27 cellular contexts compared by ENCODE assay signal in the genomic region with DNA sequence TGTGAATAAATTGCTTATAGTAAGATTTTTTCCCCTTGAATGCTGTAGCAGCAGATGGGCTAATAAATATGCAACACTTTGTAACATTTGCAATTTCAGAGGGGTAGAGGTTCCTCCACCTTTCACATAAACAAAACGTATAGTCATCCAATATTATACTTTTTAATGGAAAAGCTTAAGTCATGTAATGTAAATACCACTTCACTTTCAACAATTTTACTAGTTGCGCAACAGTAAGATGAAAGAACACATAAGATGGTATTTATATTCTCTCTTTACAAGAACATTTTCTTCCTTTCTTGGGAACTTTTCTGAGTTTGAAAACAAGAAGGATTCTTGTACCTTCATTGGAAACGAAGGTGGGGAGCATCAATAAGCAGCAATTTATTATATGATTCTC. TPM values are rescaled to one million over a fixed set of nuclear protein-coding genes. Genes with fewer than 3 reads are reported as not detected.
A peak's percentile ranks its signal among the peaks of the same experiment; 100 is the strongest.
DNase-seq lines count a peak whose midpoint lies in the region; ATAC-seq and TF ChIP-seq lines count a peak whose summit lies in the region.
"Had no signal": no experiment of that assay in that cellular context is flagged by ENCODE, and none has a peak within 500 bp of the region (broad histone marks: within the 10 kb centered on the region; RNA-seq: fewer than 3 reads in every experiment).

No MANE protein-coding gene starts in this region.

- intact Hi-C loops in transverse colon (cut with DNase I; ENCODE audit: low total_unique reads): no loop called here
- intact Hi-C loops in tibial artery (cut with DNase I; ENCODE audit: low total_unique reads): no loop called here

- in situ Hi-C loops in transverse colon (cut with MboI; ENCODE audit: low pct_ligation_motif_present in 1 of 4, low pct_unique_long_range_greater_than_20kb in 1 of 4, low sequenced_read_pairs in 3 of 4): no loop called here

- H3K36me3 ChIP-seq in adipocyte (ENCODE audit: control insufficient read depth, insufficient read depth, low read length, severe bottlenecking) (no peaks in the 10 kb centered on the region), transverse colon (no peaks in the 10 kb centered on the region), tibial artery (no peaks in the 10 kb centered on the region)
- H3K36me3 ChIP-seq: gastroesophageal sphincter, suprapubic skin had no signal

- WGBS in transverse colon (ENCODE audit: low coverage in 1 of 2), 2 donors: 60 to 64% methylated on average over 3 of the region's 3 CpGs

- no peak for TF ChIP-seq EP300 in transverse colon (IDR thresholded peaks at IDR 0.05; ENCODE audit: low read depth)

- DNase-seq in NCI-H2171 treated with DMSO at 0.1 percent for 48 hours (lab: John Stamatoyannopoulos, UW) (peak; percentile 31), NCI-H2171 (lab: John Stamatoyannopoulos, UW) (no peak), adipocyte (ENCODE audit: low read depth) (peak; percentile 57), fibroblast of pulmonary artery (ENCODE audit: low read depth) (peak; percentile 6), retinal pigment epithelial cell (ENCODE audit: low read depth) (peak; percentile 4), transverse colon (no peak), tibial artery (no peak)
- DNase-seq: activated CD4-positive, alpha-beta T cell treated with anti-CD3 and anti-CD28 coated beads, Interleukin-2, amount 10 ng/mL, durations not matched to agents 7 days and 5 days; activated effector memory CD4-positive, alpha-beta T cell treated with Interleukin-2 at 50 U/mL for 16 hours; activated T-cell treated with anti-CD3 and anti-CD28 coated beads, Interleukin-2, amount 50 U/mL, for 1 hour; aorta; effector memory CD8-positive, alpha-beta T cell; KBM-7; MM.1S; nephron progenitor cell; SHP77 treated with DMSO at 0.1 percent for 48 hours; stimulated activated naive CD4-positive, alpha-beta T cell; T-helper 9 cell had no signal

- no peak overlapping the region for H3K9ac ChIP-seq in adipocyte (ENCODE audit: low read length)

- H3K27ac ChIP-seq in transverse colon: no peak overlapping the region
- no peak overlapping the region for H3K27ac ChIP-seq in tibial artery
- H3K27ac ChIP-seq: coronary artery, gastroesophageal sphincter, skin epidermis, suprapubic skin had no signal

- TF ChIP-seq POLR2A in transverse colon (IDR thresholded peaks at IDR 0.05): no peak

- no peaks in the 10 kb centered on the region for H3K4me1 ChIP-seq in adipocyte (ENCODE audit: control insufficient read depth, insufficient read depth, low read length)
- H3K4me1 ChIP-seq in transverse colon: peaks cover 6 to 25% (median 7%) of the 10 kb centered on the region in 4 donors
- no peaks in the 10 kb centered on the region for H3K4me1 ChIP-seq in tibial artery
- H3K4me1 ChIP-seq: suprapubic skin had no signal

- no peak for ATAC-seq in GM19452 (IDR thresholded peaks at IDR 0.05; ENCODE audit: unreplicated experiment)
- ATAC-seq: effector memory CD8-positive, alpha-beta T cell; gastroesophageal sphincter; GM23338 had no signal

- no peak overlapping the region for H3K4me3 ChIP-seq in adipocyte (ENCODE audit: low read length)
- no peak overlapping the region for H3K4me3 ChIP-seq in fibroblast of pulmonary artery (replicated peaks; ENCODE audit: low read depth, low read length)
- H3K4me3 ChIP-seq in retinal pigment epithelial cell (ENCODE audit: low read length): no peak overlapping the region
- H3K4me3 ChIP-seq in transverse colon: no peak overlapping the region
- no peak overlapping the region for H3K4me3 ChIP-seq in tibial artery
- H3K4me3 ChIP-seq: coronary artery, gastroesophageal sphincter, GM23338, skin epidermis, suprapubic skin had no signal

- H3K9me3 ChIP-seq in adipocyte (ENCODE audit: control insufficient read depth, low read length) (no peaks in the 10 kb centered on the region), transverse colon (no peaks in the 10 kb centered on the region), tibial artery (no peaks in the 10 kb centered on the region)
- H3K9me3 ChIP-seq: gastroesophageal sphincter, suprapubic skin had no signal

- H3K27me3 ChIP-seq in adipocyte (replicated peaks; ENCODE audit: control insufficient read depth, insufficient read depth, low read length): no peaks in the 10 kb centered on the region
- H3K27me3 ChIP-seq in transverse colon: no peaks in the 10 kb centered on the region
- H3K27me3 ChIP-seq in tibial artery: no peaks in the 10 kb centered on the region
- H3K27me3 ChIP-seq: gastroesophageal sphincter, suprapubic skin had no signal

- TF ChIP-seq CTCF in fibroblast of pulmonary artery (IDR thresholded peaks at IDR 0.05; ENCODE audit: low read length, missing control alignments) (no peak), retinal pigment epithelial cell (conservative IDR thresholded peaks at IDR 0.05; ENCODE audit: low read depth, low read length) (no peak), transverse colon (IDR thresholded peaks at IDR 0.05) (no peak), tibial artery (IDR thresholded peaks at IDR 0.05) (no peak)

RNA-seq across cellular contexts. Expression of gene FAM3D, which starts 56.6 kb away (rescaled TPM):
- total RNA-seq in transverse colon: 100 to 1,000 TPM; 243 to 431 (median 364) TPM
- total RNA-seq: A172; activated CD4-positive, alpha-beta T cell treated with anti-CD3 and anti-CD28 coated beads, Interleukin-2, amount 10 ng/mL, durations not matched to agents 7 days and 5 days; aorta; cardiac septum; GM23338; osteocyte had no signal

Comparison
In these comparisons a context has a peak if more than half of its experiments do, and no peak if none do; other contexts are left out.
1. DNase-seq: peak in NCI-H2171 treated with DMSO at 0.1 percent for 48 hours (single experiment), adipocyte (single experiment), fibroblast of pulmonary artery (single experiment) and retinal pigment epithelial cell (single experiment); none in NCI-H2171 (single experiment), transverse colon (single experiment) and tibial artery (0 of 2).